ENCODE assay signal across 13 cellular contexts in the genomic region with DNA sequence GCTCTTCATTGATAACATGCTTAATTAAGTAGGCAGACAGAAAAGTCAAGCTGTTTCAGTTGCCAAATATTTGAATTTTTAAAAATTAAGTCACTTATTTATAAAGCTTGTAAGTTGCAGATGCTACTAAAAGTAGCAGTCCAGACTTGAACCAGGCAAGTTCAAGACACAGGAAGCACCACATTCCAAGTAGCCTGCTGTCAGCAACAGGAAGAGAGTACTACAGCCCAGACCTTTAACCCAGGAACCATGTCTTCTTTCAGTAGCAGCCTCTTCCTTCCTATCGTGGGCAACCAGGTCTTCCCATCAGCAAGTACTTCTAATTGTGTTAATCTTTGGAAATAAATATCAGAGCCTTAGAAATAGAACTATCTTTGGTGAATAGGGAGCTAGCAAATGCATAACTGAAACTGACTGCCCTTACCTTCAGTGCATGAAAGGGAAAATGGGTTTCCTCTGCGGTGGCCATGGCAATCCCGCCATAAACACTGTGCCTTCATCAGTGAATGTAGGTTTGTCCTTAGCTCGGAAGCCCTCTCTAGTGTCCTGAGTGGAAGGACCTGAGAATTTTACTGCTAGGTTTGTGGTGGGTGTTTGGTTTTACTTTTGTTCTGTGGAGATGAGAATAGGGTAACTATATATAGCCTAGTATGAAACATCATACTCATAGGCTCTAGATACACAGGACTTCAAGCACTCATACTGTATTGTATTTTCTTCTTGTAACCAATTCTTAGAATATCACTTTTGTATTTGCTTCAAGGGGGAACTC.
A peak's percentile ranks its signal among the peaks of the same experiment; 100 is the strongest.
DNase-seq lines count a peak whose midpoint lies in the region; ATAC-seq and TF ChIP-seq lines count a peak whose summit lies in the region.
"Had no signal": no experiment of that assay in that cellular context is flagged by ENCODE, and none has a peak within 500 bp of the region (broad histone marks: within the 10 kb centered on the region; RNA-seq: fewer than 3 reads in every experiment).

No MANE protein-coding gene starts in this region.

- no peaks in the 10 kb centered on the region for H3K36me3 Mint-ChIP-seq in stimulated activated naive B cell treated with anti-CD40 and anti-IgM and Interleukin-4, amounts not matched to agents 10 μg/mL and 1 μg/mL and 100 μg/mL, for 72 hours
- H3K36me3 Mint-ChIP-seq: WTC11 had no signal

- peaks cover 25 to 44% of the 10 kb centered on the region in 2 donors for H3K27me3 Mint-ChIP-seq in stimulated activated naive B cell treated with anti-CD40 and anti-IgM and Interleukin-4, amounts not matched to agents 10 μg/mL and 1 μg/mL and 100 μg/mL, for 72 hours

- no peak overlapping the region for H3K27ac Mint-ChIP-seq in stimulated activated naive B cell treated with anti-CD40 and anti-IgM and Interleukin-4, amounts not matched to agents 10 μg/mL and 1 μg/mL and 100 μg/mL, for 72 hours
- H3K27ac Mint-ChIP-seq: activated T-cell treated with anti-CD3 and anti-CD28 coated beads, Interleukin-2, amount 50 U/mL, for 24 hours; WTC11 had no signal

- peak; percentile 98 for ATAC-seq in GM18870 (IDR thresholded peaks at IDR 0.05; ENCODE audit: unreplicated experiment)
- peak; percentile 86 for ATAC-seq in GM21576 (IDR thresholded peaks at IDR 0.05; ENCODE audit: unreplicated experiment)
- ATAC-seq in HG03196 (IDR thresholded peaks at IDR 0.05; ENCODE audit: unreplicated experiment): peak; percentile 61
- no peak for ATAC-seq in foreskin keratinocyte
- ATAC-seq in stimulated activated naive B cell treated with anti-CD40 and anti-IgM and Interleukin-4, amounts not matched to agents 10 μg/mL and 1 μg/mL and 100 μg/mL, for 72 hours (replicated peaks): no peak
- ATAC-seq: WTC11 had no signal

- DNase-seq in foreskin keratinocyte: no peak
- no peak for DNase-seq in stimulated activated naive B cell treated with anti-CD40 and anti-IgM and Interleukin-4, amounts not matched to agents 10 μg/mL and 1 μg/mL and 100 μg/mL, for 72 hours
- DNase-seq in NCI-H774 (lab: John Stamatoyannopoulos, UW): no peak
- DNase-seq in NCI-H1092 treated with DMSO at 0.1 percent for 48 hours (lab: John Stamatoyannopoulos, UW): no peak
- DNase-seq in cerebellar nuclear complex (lab: John Stamatoyannopoulos, UW): no peak
- DNase-seq: activated T-cell treated with anti-CD3 and anti-CD28 coated beads, Interleukin-2, amount 50 U/mL, for 24 hours; Karpas-422; NCI-H2171 had no signal

- no peaks in the 10 kb centered on the region for H3K9me3 Mint-ChIP-seq in stimulated activated naive B cell treated with anti-CD40 and anti-IgM and Interleukin-4, amounts not matched to agents 10 μg/mL and 1 μg/mL and 100 μg/mL, for 72 hours
- H3K9me3 Mint-ChIP-seq: activated T-cell treated with anti-CD3 and anti-CD28 coated beads, Interleukin-2, amount 50 U/mL, for 24 hours; WTC11 had no signal

- peaks cover 0 to 4% of the 10 kb centered on the region in 2 donors for H3K4me1 Mint-ChIP-seq in stimulated activated naive B cell treated with anti-CD40 and anti-IgM and Interleukin-4, amounts not matched to agents 10 μg/mL and 1 μg/mL and 100 μg/mL, for 72 hours

- H3K4me3 Mint-ChIP-seq in stimulated activated naive B cell treated with anti-CD40 and anti-IgM and Interleukin-4, amounts not matched to agents 10 μg/mL and 1 μg/mL and 100 μg/mL, for 72 hours: no peak overlapping the region
- H3K4me3 Mint-ChIP-seq: activated T-cell treated with anti-CD3 and anti-CD28 coated beads, Interleukin-2, amount 50 U/mL, for 24 hours; WTC11 had no signal

- TF ChIP-seq CTCF in foreskin keratinocyte (conservative IDR thresholded peaks at IDR 0.05): no peak

- peaks cover 18% of the 10 kb centered on the region for H3K4me1 ChIP-seq in foreskin keratinocyte

- H3K27ac ChIP-seq in foreskin keratinocyte: peak overlapping the region; percentile 79
- H3K27ac ChIP-seq: neutrophil had no signal

- H3K27me3 ChIP-seq in foreskin keratinocyte: no peaks in the 10 kb centered on the region

Comparison
In these comparisons a context has a peak if more than half of its experiments do, and no peak if none do; other contexts are left out.
1. ATAC-seq: peak in GM18870 (single experiment), GM21576 (single experiment) and HG03196 (single experiment); none in foreskin keratinocyte (single experiment) and stimulated activated naive B cell treated with anti-CD40 and anti-IgM and Interleukin-4, amounts not matched to agents 10 μg/mL and 1 μg/mL and 100 μg/mL, for 72 hours (0 of 2).